Comparison of ENCODE assay signal across 8 cellular contexts in genomic region chr2:112483047-112483473, GRCh38. TPM values are rescaled to one million over a fixed set of nuclear protein-coding genes. Genes with fewer than 3 reads are reported as not detected.
DNase-seq lines count a peak whose midpoint lies in the region; FAIRE-seq and TF ChIP-seq lines count a peak whose summit lies in the region.

No MANE protein-coding gene starts in this region.

- no peaks in the 10 kb centered on the region for H3K27me3 ChIP-seq in CD8-positive, alpha-beta memory T cell (ENCODE audit: insufficient read depth, low read length, poor library complexity, severe bottlenecking)
- H3K27me3 ChIP-seq in thymus (ENCODE audit: control insufficient read depth, insufficient read depth): no peaks in the 10 kb centered on the region

- peak overlapping the region; percentile 83 for H3K4me3 ChIP-seq in CD8-positive, alpha-beta memory T cell (ENCODE audit: low read length)
- H3K4me3 ChIP-seq in lower leg skin (ENCODE audit: low read depth, poor library complexity, severe bottlenecking) (peak overlapping the region; percentile 87), thymus (ENCODE audit: low read length) (peak overlapping the region; percentile 93)

- POLR2A ChIA-PET in CD8-positive, alpha-beta memory T cell (lab: Charles Lee): interaction anchor here (0.5 kb wide), 1 partner anchor 353 kb away, joined by 4 read pairs; no protein-coding TSS in a partner anchor
- POLR2A ChIA-PET in HEK293T (lab: Yijun Ruan, JAX): interaction anchor here (1.2 to 1.6 kb wide), 4 partner anchors 8 to 100 kb away, joined by 3 to 10 read pairs (median 5); no protein-coding TSS in a partner anchor

- peaks cover 0 to 19% (median 0%) of the 10 kb centered on the region in 3 donors for H3K36me3 Mint-ChIP-seq in CD8-positive, alpha-beta memory T cell

- TF ChIP-seq CTCF in lower leg skin (IDR thresholded peaks at IDR 0.05): no peak

- no peaks in the 10 kb centered on the region for H3K9me3 ChIP-seq in CD8-positive, alpha-beta memory T cell (ENCODE audit: low read length)
- H3K9me3 ChIP-seq in thymus (ENCODE audit: control insufficient read depth): no peaks in the 10 kb centered on the region

- no peaks in the 10 kb centered on the region for H3K36me3 ChIP-seq in CD8-positive, alpha-beta memory T cell (ENCODE audit: insufficient read depth, low read length)
- peaks cover 16% of the 10 kb centered on the region for H3K36me3 ChIP-seq in thymus (ENCODE audit: control insufficient read depth, insufficient read depth)

- H3K27ac ChIP-seq in CD8-positive, alpha-beta memory T cell (ENCODE audit: low read depth, low read length): peak overlapping the region; percentile 58
- H3K27ac ChIP-seq in thymus (ENCODE audit: low read depth): no peak overlapping the region

- CTCF ChIA-PET in CD8-positive, alpha-beta memory T cell (lab: Charles Lee): interaction anchor here (2.1 kb wide), 1 partner anchor 10 kb away, joined by 9 read pairs; no protein-coding TSS in a partner anchor
- CTCF ChIA-PET in HEK293T (lab: Yijun Ruan, JAX): interaction anchor here (0.7 to 1.2 kb wide), 3 partner anchors 18 to 462 kb away, joined by 3 to 4 read pairs (median 4); no protein-coding TSS in a partner anchor

- no peaks in the 10 kb centered on the region for H3K27me3 Mint-ChIP-seq in CD8-positive, alpha-beta memory T cell

- H3K4me1 ChIP-seq in CD8-positive, alpha-beta memory T cell (ENCODE audit: insufficient read depth, low read length): peaks cover 17% of the 10 kb centered on the region
- peaks cover 15% of the 10 kb centered on the region for H3K4me1 ChIP-seq in thymus (ENCODE audit: control insufficient read depth, insufficient read depth, low read length)

- H3K27ac Mint-ChIP-seq in CD8-positive, alpha-beta memory T cell: peak overlapping the region in 6 of 8 donors; percentile 32 to 88 (median 70)

- peaks cover 23 to 36% (median 25%) of the 10 kb centered on the region in 3 donors for H3K4me1 Mint-ChIP-seq in CD8-positive, alpha-beta memory T cell

- peak overlapping the region; percentile 89 to 97 (median 93) for H3K4me3 Mint-ChIP-seq in CD8-positive, alpha-beta memory T cell

- no peak for FAIRE-seq in RCC 7860 (lab: Jason Lieb, UNC)

- DNase-seq in CD8-positive, alpha-beta memory T cell: no peak
- DNase-seq in HEK293T (ENCODE audit: extremely low spot score) (peak; percentile 46), RCC 7860 (ENCODE audit: low spot score) (peak; percentile 81), cerebellum (ENCODE audit: low spot score) (peak; percentile 31), lower leg skin (ENCODE audit: low spot score in 2 of 2) (no peak), NAMALWA (ENCODE audit: low spot score) (no peak), HPDE6-E6E7 (ENCODE audit: extremely low spot score) (no peak)

- no peaks in the 10 kb centered on the region for H3K9me3 Mint-ChIP-seq in CD8-positive, alpha-beta memory T cell

- intact Hi-C loops in lower leg skin (cut with DNase I; ENCODE audit: low total_unique reads): loop anchor here (10.0 kb wide), 1 partner anchor 242 kb away; the partner anchor contains the start of gene NT5DC4

- TF ChIP-seq POLR2A in lower leg skin (IDR thresholded peaks at IDR 0.05): no peak

- WGBS in lower leg skin, 2 donors: 5% methylated on average over 10 of the region's 10 CpGs
- 32% methylated on average over 10 of the region's 10 CpGs for WGBS in thymus

TF ChIP-seq in HEK293T, 16 proteins besides CTCF, POLR2A, EP300 and RAD21:
- no peak for TF ChIP-seq ARNT (IDR thresholded peaks at IDR 0.05)
- peak; percentile 79 for TF ChIP-seq L3MBTL2 (conservative IDR thresholded peaks at IDR 0.05)
- peak; percentile 82; the same call in 1 of the 2 replicates for TF ChIP-seq HDGF (IDR thresholded peaks at IDR 0.05; ENCODE audit: borderline replicate concordance)
TF ChIP-seq in HEK293T: peak in this region for 2.

RNA-seq across cellular contexts. Expression of gene TTL, which starts 1.1 kb away (rescaled TPM):
- 10 to 100 TPM; 45.9 to 46.1 TPM for total RNA-seq in CD8-positive, alpha-beta memory T cell
- 4.6 TPM for polyA plus RNA-seq in CD8-positive, alpha-beta memory T cell
- total RNA-seq in cerebellum (64.1 TPM), lower leg skin (10 to 100 TPM; 14.8 to 25.5 (median 21.2) TPM)
- 18.7 TPM for polyA plus RNA-seq in thymus

RNA-seq across cellular contexts. Expression of gene RGPD8, which starts 49.6 kb away (rescaled TPM):
- total RNA-seq in CD8-positive, alpha-beta memory T cell: 10 to 100 TPM; 15.5 to 19.3 TPM
- polyA plus RNA-seq in CD8-positive, alpha-beta memory T cell: 2.2 TPM
- total RNA-seq in cerebellum (46.4 TPM), lower leg skin (10 to 100 TPM; 10.5 to 24.8 (median 12.8) TPM)
- polyA plus RNA-seq in thymus: 1.8 TPM

RNA-seq across cellular contexts. Expression of gene POLR1B, which starts 59.2 kb away (rescaled TPM):
- total RNA-seq in CD8-positive, alpha-beta memory T cell: 10 to 100 TPM; 67.1 to 78.4 TPM
- polyA plus RNA-seq in CD8-positive, alpha-beta memory T cell: 24.3 TPM
- total RNA-seq in cerebellum (30.0 TPM), lower leg skin (10 to 100 TPM; 12.4 to 17.0 (median 16.1) TPM)
- 8.2 TPM for polyA plus RNA-seq in thymus

Comparison
In these comparisons a context has a peak if more than half of its experiments do, and no peak if none do; other contexts are left out.
1. DNase-seq: peak in HEK293T (single experiment), RCC 7860 (single experiment) and cerebellum (single experiment); none in CD8-positive, alpha-beta memory T cell (0 of 5), lower leg skin (0 of 2), NAMALWA (single experiment) and HPDE6-E6E7 (single experiment).
2. Peak in every context shown above with its lines, with median percentiles within 50 percentile points of each other: H3K4me3 ChIP-seq.